Comparison of ENCODE assay signal across 17 cellular contexts in the genomic region with DNA sequence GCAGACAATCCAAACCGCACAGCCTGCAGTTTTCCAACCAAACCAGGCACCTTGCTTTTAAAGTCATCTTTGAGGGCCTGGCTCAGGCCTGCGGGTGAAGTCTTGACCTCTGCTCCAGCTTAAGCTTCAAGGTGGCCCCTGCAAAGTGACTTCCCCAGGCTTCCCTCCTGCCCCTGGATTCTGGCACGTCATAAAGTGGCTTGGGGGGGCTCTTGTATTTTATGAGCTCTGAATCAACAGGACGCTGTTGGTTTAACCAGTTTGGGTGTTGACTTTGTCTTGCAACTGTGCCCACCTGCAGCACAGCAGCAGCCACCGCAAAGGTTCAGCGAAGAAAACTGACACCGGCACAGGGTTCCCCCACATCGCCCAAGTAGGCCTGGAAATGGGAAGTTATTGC.
DNase-seq lines count a peak whose midpoint lies in the region; ATAC-seq and TF ChIP-seq lines count a peak whose summit lies in the region.
"Had no signal": no experiment of that assay in that cellular context is flagged by ENCODE, and none has a peak within 500 bp of the region (broad histone marks: within the 10 kb centered on the region; RNA-seq: fewer than 3 reads in every experiment).

No MANE protein-coding gene starts in this region.

- no peak for DNase-seq in activated naive CD8-positive, alpha-beta T cell treated with anti-CD3 and anti-CD28 coated beads, Interleukin-2, amount 10 ng/mL, durations not matched to agents 7 days and 5 days
- DNase-seq in activated naive CD8-positive, alpha-beta T cell treated with anti-CD3 and anti-CD28 coated beads for 36 hours: no peak
- DNase-seq in OCI-LY7 (ENCODE audit: low spot score) (peak; percentile 84), type B pancreatic cell (ENCODE audit: extremely low spot score, unreplicated experiment) (no peak), H4 (ENCODE audit: low spot score) (no peak), PC-9 (no peak), left lobe of liver (ENCODE audit: low spot score) (no peak)
- DNase-seq: ACHN; activated CD4-positive, alpha-beta T cell treated with anti-CD3 and anti-CD28 coated beads, Interleukin-2, amount 50 U/mL, for 4 hours; activated naive CD4-positive, alpha-beta T cell treated with Interleukin-2 at 50 U/mL for 16 hours; DMS153; GM23248; kidney had no signal

- H3K36me3 Mint-ChIP-seq in activated naive CD8-positive, alpha-beta T cell treated with anti-CD3 and anti-CD28 coated beads, Interleukin-2, amount 10 ng/mL, durations not matched to agents 7 days and 5 days: peaks cover 51% of the 10 kb centered on the region
- H3K36me3 Mint-ChIP-seq in activated naive CD8-positive, alpha-beta T cell treated with anti-CD3 and anti-CD28 coated beads for 36 hours: peaks cover 44% of the 10 kb centered on the region
- no peaks in the 10 kb centered on the region for H3K36me3 Mint-ChIP-seq in type B pancreatic cell

- H3K27ac Mint-ChIP-seq in activated naive CD8-positive, alpha-beta T cell treated with anti-CD3 and anti-CD28 coated beads, Interleukin-2, amount 10 ng/mL, durations not matched to agents 7 days and 5 days: peak overlapping the region; percentile 43
- no peak overlapping the region for H3K27ac Mint-ChIP-seq in activated naive CD8-positive, alpha-beta T cell treated with anti-CD3 and anti-CD28 coated beads for 36 hours
- peak overlapping the region; percentile 65 for H3K27ac Mint-ChIP-seq in type B pancreatic cell

- H3K9me3 ChIP-seq in OCI-LY7 (ENCODE audit: low read length): no peaks in the 10 kb centered on the region
- no peaks in the 10 kb centered on the region for H3K9me3 ChIP-seq in PC-9 (ENCODE audit: insufficient read depth, low read depth)
- H3K9me3 ChIP-seq: tibial nerve had no signal

- BruUV-seq in OCI-LY7 (replicated peaks; lab: Mats Ljungman, UMichigan) (TSS peak; percentile 75), PC-9 (replicated peaks; lab: Mats Ljungman, UMichigan) (no TSS peak)

- H3K4me1 ChIP-seq in OCI-LY7 (ENCODE audit: insufficient read depth, low read length, poor library complexity, severe bottlenecking): peaks cover 83% of the 10 kb centered on the region
- H3K4me1 ChIP-seq in PC-9 (replicated peaks; ENCODE audit: insufficient read depth): peaks cover 21% of the 10 kb centered on the region

- H3K9me2 ChIP-seq in OCI-LY7 (ENCODE audit: insufficient read depth, low read length) (no peaks in the 10 kb centered on the region), PC-9 (ENCODE audit: insufficient read depth) (no peaks in the 10 kb centered on the region)

- no peaks in the 10 kb centered on the region; the same call in 1 of the 2 replicates for H3K79me2 ChIP-seq in OCI-LY7 (ENCODE audit: insufficient read depth, low read depth, low read length)
- H3K79me2 ChIP-seq in PC-9 (ENCODE audit: low read depth): no peaks in the 10 kb centered on the region

- H3K27me3 Mint-ChIP-seq in activated naive CD8-positive, alpha-beta T cell treated with anti-CD3 and anti-CD28 coated beads, Interleukin-2, amount 10 ng/mL, durations not matched to agents 7 days and 5 days: no peaks in the 10 kb centered on the region
- no peaks in the 10 kb centered on the region for H3K27me3 Mint-ChIP-seq in activated naive CD8-positive, alpha-beta T cell treated with anti-CD3 and anti-CD28 coated beads for 36 hours
- H3K27me3 Mint-ChIP-seq in type B pancreatic cell: no peaks in the 10 kb centered on the region

- H4K20me1 ChIP-seq in OCI-LY7 (ENCODE audit: insufficient read depth, low read length) (no peaks in the 10 kb centered on the region), PC-9 (ENCODE audit: insufficient read depth) (no peaks in the 10 kb centered on the region; the same call in 1 of the 2 replicates)

- POLR2A ChIA-PET in activated naive CD8-positive, alpha-beta T cell treated with anti-CD3 and anti-CD28 coated beads, Interleukin-2, amount 10 ng/mL, durations not matched to agents 7 days and 5 days (lab: Charles Lee): no interaction called here
- POLR2A ChIA-PET in OCI-LY7 (lab: Charles Lee) (interaction anchor here (0.9 to 2.0 kb wide), 11 partner anchors 9 to 81 kb away, joined by 3 to 9 read pairs (median 4); no protein-coding TSS in a partner anchor), PC-9 (lab: Charles Lee; ENCODE audit: unreplicated experiment) (no interaction called here)

- H3K4me2 ChIP-seq in OCI-LY7 (ENCODE audit: low read length) (peak overlapping the region; percentile 69), PC-9 (no peak overlapping the region)

- peaks cover 92% of the 10 kb centered on the region for H3K36me3 ChIP-seq in OCI-LY7 (ENCODE audit: insufficient read depth, low read length)
- H3K36me3 ChIP-seq in PC-9 (ENCODE audit: low read depth): no peaks in the 10 kb centered on the region
- H3K36me3 ChIP-seq: tibial nerve had no signal

- peaks cover 11% of the 10 kb centered on the region for H3K4me1 Mint-ChIP-seq in activated naive CD8-positive, alpha-beta T cell treated with anti-CD3 and anti-CD28 coated beads, Interleukin-2, amount 10 ng/mL, durations not matched to agents 7 days and 5 days
- H3K4me1 Mint-ChIP-seq in activated naive CD8-positive, alpha-beta T cell treated with anti-CD3 and anti-CD28 coated beads for 36 hours: peaks cover 20% of the 10 kb centered on the region
- peaks cover 20% of the 10 kb centered on the region for H3K4me1 Mint-ChIP-seq in type B pancreatic cell (ENCODE audit: unreplicated experiment)

- intact Hi-C loops in OCI-LY7 (cut with micrococcal nuclease; ENCODE audit: unreplicated experiment) (loop anchor here (1.0 to 10.0 kb wide), 8 partner anchors 37 to 657 kb away; a partner anchor contains a TSS), PC-9 (cut with micrococcal nuclease; ENCODE audit: unreplicated experiment) (no loop called here)

- peak overlapping the region; percentile 12 for H3K4me3 ChIP-seq in OCI-LY7 (ENCODE audit: low read depth, low read length, poor library complexity, severe bottlenecking)
- H3K4me3 ChIP-seq in PC-9: no peak overlapping the region
- H3K4me3 ChIP-seq: GM23248, tibial nerve had no signal

- H3K9me3 Mint-ChIP-seq in activated naive CD8-positive, alpha-beta T cell treated with anti-CD3 and anti-CD28 coated beads, Interleukin-2, amount 10 ng/mL, durations not matched to agents 7 days and 5 days: no peaks in the 10 kb centered on the region
- H3K9me3 Mint-ChIP-seq in activated naive CD8-positive, alpha-beta T cell treated with anti-CD3 and anti-CD28 coated beads for 36 hours: no peaks in the 10 kb centered on the region
- no peaks in the 10 kb centered on the region for H3K9me3 Mint-ChIP-seq in type B pancreatic cell
- H3K9me3 Mint-ChIP-seq: nephron had no signal

- H3K27ac ChIP-seq in OCI-LY7 (ENCODE audit: low read depth, low read length, poor library complexity, severe bottlenecking): peak overlapping the region; percentile 98
- H3K27ac ChIP-seq in PC-9: no peak overlapping the region
- H3K27ac ChIP-seq: GM23248, tibial nerve had no signal

- no peak for ATAC-seq in activated naive CD8-positive, alpha-beta T cell treated with anti-CD3 and anti-CD28 coated beads, Interleukin-2, amount 10 ng/mL, durations not matched to agents 7 days and 5 days (ENCODE audit: low read depth)
- ATAC-seq in HG03135 (IDR thresholded peaks at IDR 0.05; ENCODE audit: unreplicated experiment): peak; percentile 20
- ATAC-seq in left lobe of liver: no peak
- ATAC-seq: sciatic nerve had no signal

- H3F3A ChIP-seq in PC-9 (ENCODE audit: insufficient read depth, low read depth): peaks cover 20% of the 10 kb centered on the region

- no peak overlapping the region for H3K4me3 Mint-ChIP-seq in activated naive CD8-positive, alpha-beta T cell treated with anti-CD3 and anti-CD28 coated beads, Interleukin-2, amount 10 ng/mL, durations not matched to agents 7 days and 5 days
- H3K4me3 Mint-ChIP-seq in activated naive CD8-positive, alpha-beta T cell treated with anti-CD3 and anti-CD28 coated beads for 36 hours: no peak overlapping the region
- no peak overlapping the region for H3K4me3 Mint-ChIP-seq in type B pancreatic cell
- H3K4me3 Mint-ChIP-seq: nephron had no signal

- H3K27me3 ChIP-seq in PC-9 (ENCODE audit: insufficient read depth, low read depth): no peaks in the 10 kb centered on the region
- H3K27me3 ChIP-seq: tibial nerve had no signal

- TF ChIP-seq CTCF in OCI-LY7 (conservative IDR thresholded peaks at IDR 0.05; ENCODE audit: low read length) (no peak), type B pancreatic cell (conservative IDR thresholded peaks at IDR 0.05) (no peak), PC-9 (conservative IDR thresholded peaks at IDR 0.05) (no peak)

- CTCF ChIA-PET in OCI-LY7 (lab: Charles Lee; ENCODE audit: unreplicated experiment): interaction anchor here (0.6 to 1.0 kb wide), 4 partner anchors 36 to 81 kb away, joined by 3 to 5 read pairs (median 3); no protein-coding TSS in a partner anchor
- CTCF ChIA-PET in PC-9 (lab: Charles Lee): no interaction called here

- H2AFZ ChIP-seq in OCI-LY7 (ENCODE audit: low read length): no peak overlapping the region
- H2AFZ ChIP-seq in PC-9: no peak overlapping the region
- H2AFZ ChIP-seq: GM23248 had no signal
